28 cellular contexts compared by ENCODE assay signal in the genomic region with DNA sequence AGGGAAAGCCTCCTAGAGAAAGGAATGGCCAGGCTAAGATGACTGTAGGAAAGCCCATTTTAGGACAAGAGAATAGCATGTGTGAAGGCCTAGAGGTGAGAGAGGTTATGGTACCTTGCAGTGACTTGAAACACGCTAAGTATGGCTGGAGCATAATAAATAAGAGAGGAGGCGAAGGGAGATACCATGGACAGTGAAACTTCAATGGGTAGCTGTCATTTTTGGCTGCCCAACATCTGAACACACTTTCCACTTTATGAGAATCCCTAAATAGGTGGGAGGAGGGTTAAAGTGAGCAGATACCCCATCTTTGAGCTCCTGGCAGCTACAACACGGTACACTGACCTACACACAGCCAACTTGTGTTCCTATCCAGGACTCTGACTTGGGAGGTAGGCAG.
"Had no signal": no experiment of that assay in that cellular context is flagged by ENCODE, and none has a peak within 500 bp of the region (broad histone marks: within the 10 kb centered on the region; RNA-seq: fewer than 3 reads in every experiment).

No MANE protein-coding gene starts in this region.

- H3K27me3 ChIP-seq: brain microvascular endothelial cell, heart right ventricle, pancreas, sigmoid colon, stomach, thyroid gland, upper lobe of right lung had no signal

- H3K36me3 ChIP-seq: brain microvascular endothelial cell, heart right ventricle, left ventricle myocardium inferior, pancreas, prostate gland, sigmoid colon, stomach, thyroid gland, upper lobe of right lung had no signal

- H3K4me2 ChIP-seq: smooth muscle cell had no signal

- H3K4me1 ChIP-seq: heart right ventricle, left ventricle myocardium inferior, pancreas, prostate gland, sigmoid colon, stomach, thyroid gland, upper lobe of right lung had no signal

- H3K27ac ChIP-seq: brain microvascular endothelial cell, heart right ventricle, left ventricle myocardium inferior, pancreas, prostate gland, sigmoid colon, stomach, thyroid gland, upper lobe of right lung had no signal

- FAIRE-seq: astrocyte, pancreas had no signal

- DNase-seq: activated CD4-positive, alpha-beta T cell treated with anti-CD3 and anti-CD28 coated beads for 4 hours; activated CD4-positive, alpha-beta T cell treated with anti-CD3 and anti-CD28 coated beads, Interleukin-2, amount 50 U/mL, for 4 hours; activated CD4-positive, CD25-positive, alpha-beta regulatory T cell; activated effector memory CD4-positive, alpha-beta T cell treated with Interleukin-2 at 50 U/mL for 16 hours; activated naive CD4-positive, alpha-beta T cell treated with Interleukin-2 at 50 U/mL for 16 hours; activated naive CD8-positive, alpha-beta T cell treated with anti-CD3 and anti-CD28 coated beads, Interleukin-2, amount 10 ng/mL, durations not matched to agents 7 days and 5 days; brain microvascular endothelial cell; caudate nucleus; endodermal cell; foreskin fibroblast; heart right ventricle; left ventricle myocardium inferior; mucosa of descending colon; naive B cell; nucleus accumbens; pancreas; retina; sigmoid colon; stimulated activated CD4-positive, alpha-beta T cell treated with anti-CD3 and anti-CD28 coated beads, Interleukin-1b, Interleukin-23, amount 100 ng/mL, for 48 hours; stimulated activated naive B cell treated with anti-CD40 and anti-IgM and Interleukin-4, amounts not matched to agents 10 μg/mL and 1 μg/mL and 100 μg/mL, for 72 hours; stomach; T-cell; thyroid gland; upper lobe of right lung had no signal

- H3K9me3 ChIP-seq: heart right ventricle, left ventricle myocardium inferior, mucosa of descending colon, pancreas, prostate gland, sigmoid colon, stomach, thyroid gland, upper lobe of right lung had no signal

- H3K4me3 ChIP-seq: heart right ventricle, left ventricle myocardium inferior, mucosa of descending colon, pancreas, prostate gland, sigmoid colon, smooth muscle cell, stomach, thyroid gland, upper lobe of right lung had no signal

- ATAC-seq: esophagus mucosa; heart right ventricle; mucosa of descending colon; pancreas; stimulated activated naive B cell treated with anti-CD40 and anti-IgM and Interleukin-4, amounts not matched to agents 10 μg/mL and 1 μg/mL and 100 μg/mL, for 72 hours; T-cell; upper lobe of right lung had no signal
